8 cellular contexts compared by ENCODE assay signal in the genomic region with DNA sequence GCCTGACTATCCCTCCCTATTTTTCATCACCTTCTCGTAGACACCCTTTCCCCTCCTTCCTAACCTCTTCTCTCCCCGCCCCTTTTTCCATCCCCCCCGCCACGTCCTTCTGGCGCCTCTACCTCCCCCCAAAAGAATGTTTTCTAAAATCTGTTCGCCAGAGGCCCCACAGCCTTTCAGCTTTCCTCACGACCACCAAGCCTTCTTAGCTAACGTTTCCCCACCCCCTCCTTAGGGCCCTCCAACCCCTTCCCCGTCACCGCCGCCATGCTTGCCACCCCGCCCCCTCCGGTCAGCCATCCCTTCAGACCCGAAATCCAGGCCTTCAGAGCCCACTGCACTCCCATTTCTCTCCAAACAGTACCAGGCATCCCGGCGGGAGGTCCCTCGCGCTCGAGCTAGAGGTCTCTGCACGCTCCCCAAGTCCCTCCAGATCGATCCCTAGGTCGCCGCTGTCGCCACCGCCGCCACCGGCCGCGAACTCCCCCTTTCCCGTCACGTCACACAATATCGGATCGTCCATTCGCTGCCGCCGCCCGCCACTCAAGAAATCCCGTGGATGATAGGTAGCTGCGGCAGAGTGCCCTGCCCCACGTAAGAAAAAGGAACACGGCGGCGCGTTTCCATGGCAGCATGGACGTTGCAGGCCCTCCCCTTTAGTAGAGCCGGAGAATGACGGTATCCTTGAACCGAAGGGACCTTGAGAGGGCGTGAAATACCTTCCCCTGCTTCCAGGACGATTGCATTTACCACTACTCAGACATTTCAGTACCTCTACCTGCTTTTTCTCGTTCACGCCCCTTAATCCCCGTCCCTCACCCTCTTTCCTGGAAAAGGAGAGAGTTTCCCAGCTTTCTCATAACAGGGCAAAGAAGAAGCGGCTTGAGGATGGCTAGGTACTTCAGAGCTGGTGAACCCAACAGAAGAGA. TPM values are rescaled to one million over a fixed set of nuclear protein-coding genes. Genes with fewer than 3 reads are reported as not detected.
DNase-seq lines count a peak whose midpoint lies in the region; ATAC-seq and TF ChIP-seq lines count a peak whose summit lies in the region.

A gene with protein sequence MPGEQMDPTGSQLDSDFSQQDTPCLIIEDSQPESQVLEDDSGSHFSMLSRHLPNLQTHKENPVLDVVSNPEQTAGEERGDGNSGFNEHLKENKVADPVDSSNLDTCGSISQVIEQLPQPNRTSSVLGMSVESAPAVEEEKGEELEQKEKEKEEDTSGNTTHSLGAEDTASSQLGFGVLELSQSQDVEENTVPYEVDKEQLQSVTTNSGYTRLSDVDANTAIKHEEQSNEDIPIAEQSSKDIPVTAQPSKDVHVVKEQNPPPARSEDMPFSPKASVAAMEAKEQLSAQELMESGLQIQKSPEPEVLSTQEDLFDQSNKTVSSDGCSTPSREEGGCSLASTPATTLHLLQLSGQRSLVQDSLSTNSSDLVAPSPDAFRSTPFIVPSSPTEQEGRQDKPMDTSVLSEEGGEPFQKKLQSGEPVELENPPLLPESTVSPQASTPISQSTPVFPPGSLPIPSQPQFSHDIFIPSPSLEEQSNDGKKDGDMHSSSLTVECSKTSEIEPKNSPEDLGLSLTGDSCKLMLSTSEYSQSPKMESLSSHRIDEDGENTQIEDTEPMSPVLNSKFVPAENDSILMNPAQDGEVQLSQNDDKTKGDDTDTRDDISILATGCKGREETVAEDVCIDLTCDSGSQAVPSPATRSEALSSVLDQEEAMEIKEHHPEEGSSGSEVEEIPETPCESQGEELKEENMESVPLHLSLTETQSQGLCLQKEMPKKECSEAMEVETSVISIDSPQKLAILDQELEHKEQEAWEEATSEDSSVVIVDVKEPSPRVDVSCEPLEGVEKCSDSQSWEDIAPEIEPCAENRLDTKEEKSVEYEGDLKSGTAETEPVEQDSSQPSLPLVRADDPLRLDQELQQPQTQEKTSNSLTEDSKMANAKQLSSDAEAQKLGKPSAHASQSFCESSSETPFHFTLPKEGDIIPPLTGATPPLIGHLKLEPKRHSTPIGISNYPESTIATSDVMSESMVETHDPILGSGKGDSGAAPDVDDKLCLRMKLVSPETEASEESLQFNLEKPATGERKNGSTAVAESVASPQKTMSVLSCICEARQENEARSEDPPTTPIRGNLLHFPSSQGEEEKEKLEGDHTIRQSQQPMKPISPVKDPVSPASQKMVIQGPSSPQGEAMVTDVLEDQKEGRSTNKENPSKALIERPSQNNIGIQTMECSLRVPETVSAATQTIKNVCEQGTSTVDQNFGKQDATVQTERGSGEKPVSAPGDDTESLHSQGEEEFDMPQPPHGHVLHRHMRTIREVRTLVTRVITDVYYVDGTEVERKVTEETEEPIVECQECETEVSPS (N-terminal part only) (minus strand): TSS at position 484 of the 929 bp plus-strand sequence. CDS start 113 bp downstream, at position 371.

- no peaks in the 10 kb centered on the region for H3K4me1 Mint-ChIP-seq in Calu3 (ENCODE audit: low read depth, unreplicated experiment)

- H3K9me2 ChIP-seq in OCI-LY1 (ENCODE audit: low read depth, low read length), result no peaks in the 10 kb centered on the region

- H3K27me3 Mint-ChIP-seq in Calu3 (ENCODE audit: unreplicated experiment), result no peaks in the 10 kb centered on the region

- no peaks in the 10 kb centered on the region for H3F3A ChIP-seq in OCI-LY1 (ENCODE audit: insufficient read depth, low read length)

- peak within 1 kb of the TSS; percentile 73 for H3K4me2 ChIP-seq in OCI-LY1 (ENCODE audit: low read length)

- DNase-seq in Calu3, result peak; percentile 86
- DNase-seq in HuH-7 (ENCODE audit: low spot score), result peak; percentile 89
- peak; percentile 93 for DNase-seq in activated CD8-positive, alpha-beta memory T cell treated with anti-CD3 and anti-CD28 coated beads, Interleukin-2, amount 50 U/mL, for 4 hours
- peak; percentile 99 for DNase-seq in mesenteric fat pad (ENCODE audit: low spot score)
- DNase-seq in stimulated activated CD8-positive, alpha-beta memory T cell treated with anti-CD3 and anti-CD28 coated beads, Interleukin-15, amount 100 ng/mL, for 1 hour (ENCODE audit: low read depth), result peak; percentile 87

- no peaks in the 10 kb centered on the region for H3K27me3 ChIP-seq in OCI-LY1 (ENCODE audit: insufficient read depth, low read length)

- in situ Hi-C loops in endometrial microvascular endothelial cells (cut with HindIII; ENCODE audit: inconsistent ontology term, low pct_unique_long_range_greater_than_20kb, low sequenced_read_pairs), result no loop called here

- peak; percentile 91 for ATAC-seq in GM21515 (IDR thresholded peaks at IDR 0.05; ENCODE audit: unreplicated experiment)

- peak within 1 kb of the TSS; percentile 84 for H3K27ac Mint-ChIP-seq in Calu3 (ENCODE audit: unreplicated experiment)

- peak within 1 kb of the TSS; percentile 97 for H2AFZ ChIP-seq in OCI-LY1 (ENCODE audit: low read length)

- H3K36me3 ChIP-seq in OCI-LY1 (ENCODE audit: insufficient read depth, low read length), result peaks cover 34% of the 10 kb centered on the region

- no peaks in the 10 kb centered on the region for H3K79me2 ChIP-seq in OCI-LY1 (ENCODE audit: insufficient read depth, low read length)

- peak within 1 kb of the TSS; percentile 60 for H3K9ac ChIP-seq in OCI-LY1 (ENCODE audit: low read length)

- peaks cover 21% of the 10 kb centered on the region for H3K36me3 Mint-ChIP-seq in Calu3 (ENCODE audit: insufficient read depth, unreplicated experiment)

- H3K4me3 ChIP-seq in OCI-LY1 (ENCODE audit: low read depth, low read length, poor library complexity, severe bottlenecking), result peak within 1 kb of the TSS; percentile 72

- no peaks in the 10 kb centered on the region for H3K9me3 Mint-ChIP-seq in Calu3 (ENCODE audit: low read depth, unreplicated experiment)

- H4K20me1 ChIP-seq in OCI-LY1 (ENCODE audit: insufficient read depth, low read length), result no peaks in the 10 kb centered on the region

- no peaks in the 10 kb centered on the region for H3K9me3 ChIP-seq in OCI-LY1 (ENCODE audit: low read length)

- no peak within 1 kb of the TSS for H3K27ac ChIP-seq in OCI-LY1 (ENCODE audit: low read depth, low read length, poor library complexity, severe bottlenecking)

- H3K4me1 ChIP-seq in OCI-LY1 (ENCODE audit: insufficient read depth, low read length, severe bottlenecking), result peaks cover 14% of the 10 kb centered on the region

- H3K4me3 Mint-ChIP-seq in Calu3 (ENCODE audit: low read depth, unreplicated experiment), result peak within 1 kb of the TSS; percentile 81

- CTCF ChIA-PET in Calu3 (lab: Charles Lee), result interaction anchor here (0.6 to 1.9 kb wide), 2 partner anchors 22 to 129 kb away, joined by 3 to 5 read pairs; no protein-coding TSS in a partner anchor

- intact Hi-C loops in Calu3 (cut with micrococcal nuclease; ENCODE audit: unreplicated experiment), result no loop called here

- BruUV-seq in Calu3 (replicated peaks; lab: Mats Ljungman, UMichigan), result no TSS peak

- TF ChIP-seq CTCF in Calu3 (IDR thresholded peaks at IDR 0.05; ENCODE audit: unreplicated experiment) (no peak), OCI-LY1 (IDR thresholded peaks at IDR 0.05; ENCODE audit: low read length) (no peak)

RNA-seq across cellular contexts. Expression of the gene that starts here (rescaled TPM):
- total RNA-seq in Calu3 (2022) (36.2 and 39.9 TPM in 2 replicates), endometrial microvascular endothelial cells (ENCODE audit: inconsistent ontology term) (41.0 TPM), mesenteric fat pad (44.8 TPM)
